12 cellular contexts compared by ENCODE assay signal in the genomic region with DNA sequence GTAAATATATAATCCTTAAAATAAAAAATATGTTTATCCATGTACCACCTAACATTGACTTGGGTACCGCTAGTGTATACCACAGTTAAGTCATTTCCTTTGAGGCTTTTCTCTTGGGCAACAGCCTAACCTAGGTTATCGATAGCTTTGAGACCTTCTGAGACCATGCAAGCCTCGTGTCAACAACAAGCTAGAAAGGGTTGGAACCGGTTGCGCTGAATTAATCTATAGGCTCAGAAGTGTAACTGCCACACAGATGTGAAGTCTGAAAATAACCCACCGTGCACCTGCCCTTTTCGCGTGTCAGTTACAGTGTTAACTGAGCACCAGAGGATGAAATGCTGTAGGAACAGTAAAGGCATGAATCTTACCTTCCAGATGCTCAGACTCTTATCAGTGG. TPM values are rescaled to one million over a fixed set of nuclear protein-coding genes. Genes with fewer than 3 reads are reported as not detected.
DNase-seq lines count a peak whose midpoint lies in the region; ATAC-seq, FAIRE-seq and TF ChIP-seq lines count a peak whose summit lies in the region.
"Had no signal": no experiment of that assay in that cellular context is flagged by ENCODE, and none has a peak within 500 bp of the region (broad histone marks: within the 10 kb centered on the region; RNA-seq: fewer than 3 reads in every experiment).

No MANE protein-coding gene starts in this region.

- peak; percentile 18 for DNase-seq in GM12891 (ENCODE audit: insufficient read length, low spot score)
- peak; percentile 13 for DNase-seq in activated effector memory CD4-positive, alpha-beta T cell treated with Interleukin-2 at 50 U/mL for 16 hours
- DNase-seq in glomerular visceral epithelial cell (ENCODE audit: extremely low spot score): no peak
- DNase-seq in NCI-H1105 (lab: John Stamatoyannopoulos, UW): no peak
- DNase-seq in G401 (ENCODE audit: low spot score): no peak
- DNase-seq in HCEC 1CT: no peak
- DNase-seq: hippocampal formation, NCI-H510A treated with DMSO at 0.1 percent for 48 hours, sigmoid colon, upper lobe of left lung had no signal

- TF ChIP-seq POLR2A in GM12891 (IDR thresholded peaks at IDR 0.05; ENCODE audit: low read depth, low read length): no peak

- in situ Hi-C loops in G401 (cut with HindIII; ENCODE audit: low sequenced_read_pairs): no loop called here

- ATAC-seq in GM19468 (IDR thresholded peaks at IDR 0.05; ENCODE audit: extremely low read depth, unreplicated experiment) (peak; percentile 53), HG03354 (IDR thresholded peaks at IDR 0.05; ENCODE audit: poor library complexity, severe bottlenecking, unreplicated experiment) (peak; percentile 84)

- FAIRE-seq in GM12891 (lab: Jason Lieb, UNC): peak; percentile 87

TF ChIP-seq in GM12891, 5 proteins besides CTCF, POLR2A, EP300 and RAD21:
- TF ChIP-seq POU2F2 (IDR thresholded peaks at IDR 0.05; ENCODE audit: low read depth, low read length): no peak
- TF ChIP-seq POLR2AphosphoS5 (IDR thresholded peaks at IDR 0.05; ENCODE audit: low read depth, low read length): no peak
- TF ChIP-seq PAX5 (IDR thresholded peaks at IDR 0.05; ENCODE audit: insufficient read depth, low read length, severe bottlenecking): no peak
- TF ChIP-seq SPI1 (IDR thresholded peaks at IDR 0.05; ENCODE audit: low read depth, low read length): no peak
- no peak for TF ChIP-seq TAF1 (IDR thresholded peaks at IDR 0.05; ENCODE audit: low read depth, low read length)

RNA-seq across cellular contexts. Expression of a gene that starts 59.8 kb away (rescaled TPM):
- 1.9 TPM for polyA plus RNA-seq in GM12891 (2012; ENCODE audit: low read depth, missing spikeins)
- total RNA-seq in G401 (2014; rRNA removed; shearing (Covaris generic)): 8.6 and 12.4 TPM in 2 replicates

Comparison
In these comparisons a context has a peak if more than half of its experiments do, and no peak if none do; other contexts are left out.
1. DNase-seq: peak in GM12891 (single experiment) and activated effector memory CD4-positive, alpha-beta T cell treated with Interleukin-2 at 50 U/mL for 16 hours (single experiment); none in glomerular visceral epithelial cell (single experiment), NCI-H1105 (single experiment), G401 (single experiment) and HCEC 1CT (single experiment).